Comparison of ENCODE assay signal across 20 cellular contexts in genomic region chr1:60068393-60069045, GRCh38. TPM values are rescaled to one million over a fixed set of nuclear protein-coding genes. Genes with fewer than 3 reads are reported as not detected.
DNase-seq lines count a peak whose midpoint lies in the region; ATAC-seq and TF ChIP-seq lines count a peak whose summit lies in the region.
"Had no signal": no experiment of that assay in that cellular context is flagged by ENCODE, and none has a peak within 500 bp of the region (broad histone marks: within the 10 kb centered on the region; RNA-seq: fewer than 3 reads in every experiment).

No MANE protein-coding gene starts in this region.

- peak overlapping the region; percentile 32 for H3K27ac ChIP-seq in SJSA1
- no peak overlapping the region for H3K27ac ChIP-seq in Peyer's patch
- H3K27ac ChIP-seq: tibial artery, VCaP had no signal

- H3K36me3 ChIP-seq in SJSA1 (no peaks in the 10 kb centered on the region), Peyer's patch (no peaks in the 10 kb centered on the region)
- H3K36me3 ChIP-seq: tibial artery had no signal

- peaks cover 22% of the 10 kb centered on the region for H3K4me1 ChIP-seq in SJSA1 (replicated peaks)
- H3K4me1 ChIP-seq in Peyer's patch, result no peaks in the 10 kb centered on the region

- no peak for TF ChIP-seq POLR2A in Peyer's patch (IDR thresholded peaks at IDR 0.05)

- H3K4me3 ChIP-seq in SJSA1 (no peak overlapping the region), epithelial cell of esophagus (ENCODE audit: low read length) (no peak overlapping the region), skeletal muscle cell (ENCODE audit: low read depth, low read length) (no peak overlapping the region), Peyer's patch (no peak overlapping the region)
- H3K4me3 ChIP-seq: lung, tibial artery had no signal

- H3K27me3 ChIP-seq in SJSA1 (replicated peaks) (no peaks in the 10 kb centered on the region), Peyer's patch (no peaks in the 10 kb centered on the region)
- H3K27me3 ChIP-seq: tibial artery had no signal

- peaks cover 20% of the 10 kb centered on the region for H3K27me3 Mint-ChIP-seq in activated T-cell treated with anti-CD3 and anti-CD28 coated beads, Interleukin-2, amount 50 U/mL, for 4 hours (ENCODE audit: low read depth)

- TF ChIP-seq CTCF in epithelial cell of esophagus (IDR thresholded peaks at IDR 0.05; ENCODE audit: insufficient read depth, low read depth, low read length, missing control alignments), result no peak
- no peak for TF ChIP-seq CTCF in Peyer's patch (IDR thresholded peaks at IDR 0.05)

- H3K9me3 Mint-ChIP-seq in activated T-cell treated with anti-CD3 and anti-CD28 coated beads, Interleukin-2, amount 50 U/mL, for 4 hours, result no peaks in the 10 kb centered on the region
- H3K9me3 Mint-ChIP-seq: activated CD4-positive, alpha-beta memory T cell treated with anti-CD3 and anti-CD28 coated beads, Interleukin-2, amount 10 ng/mL, durations not matched to agents 7 days and 5 days had no signal

- H3K4me1 Mint-ChIP-seq in activated T-cell treated with anti-CD3 and anti-CD28 coated beads, Interleukin-2, amount 50 U/mL, for 4 hours (ENCODE audit: low read depth), result no peaks in the 10 kb centered on the region
- H3K4me1 Mint-ChIP-seq: activated CD4-positive, alpha-beta memory T cell treated with anti-CD3 and anti-CD28 coated beads, Interleukin-2, amount 10 ng/mL, durations not matched to agents 7 days and 5 days; activated naive CD8-positive, alpha-beta T cell treated with anti-CD3 and anti-CD28 coated beads, Interleukin-2, amount 10 ng/mL, durations not matched to agents 7 days and 5 days; naive B cell had no signal

- ATAC-seq in activated T-cell treated with anti-CD3 and anti-CD28 coated beads, Interleukin-2, amount 50 U/mL, for 4 hours, result no peak

- DNase-seq in EH (ENCODE audit: low read depth) (peak; percentile 79), SJSA1 (ENCODE audit: low read depth in 1 of 2, low spot score in 2 of 2) (peak in 1 of 2 experiments; percentile 50), epithelial cell of esophagus (ENCODE audit: low read depth) (peak; percentile 4), skeletal muscle cell (ENCODE audit: low read depth) (peak; percentile 55), NCI-H1105 treated with DMSO at 0.1 percent for 48 hours (lab: John Stamatoyannopoulos, UW) (no peak), Peyer's patch (no peak), HuH-7.5 (ENCODE audit: low spot score) (no peak)
- DNase-seq in activated T-cell treated with anti-CD3 and anti-CD28 coated beads, Interleukin-2, amount 50 U/mL, for 4 hours, result no peak
- DNase-seq: activated CD4-positive, alpha-beta memory T cell treated with anti-CD3 and anti-CD28 coated beads, Interleukin-2, amount 10 ng/mL, durations not matched to agents 7 days and 5 days; activated naive CD8-positive, alpha-beta T cell treated with anti-CD3 and anti-CD28 coated beads, Interleukin-2, amount 10 ng/mL, durations not matched to agents 7 days and 5 days; HCEC 1CT; head of caudate nucleus; naive B cell; NCI-H1436 treated with DMSO at 0.1 percent for 48 hours; NCI-H345; RPMI8226; small intestine; tibial artery had no signal

- no peaks in the 10 kb centered on the region for H3K9me3 ChIP-seq in SJSA1 (replicated peaks)
- H3K9me3 ChIP-seq in Peyer's patch, result no peaks in the 10 kb centered on the region
- H3K9me3 ChIP-seq: tibial artery had no signal

- H3K36me3 Mint-ChIP-seq in activated T-cell treated with anti-CD3 and anti-CD28 coated beads, Interleukin-2, amount 50 U/mL, for 4 hours (ENCODE audit: insufficient read depth), result no peaks in the 10 kb centered on the region
- H3K36me3 Mint-ChIP-seq: activated naive CD8-positive, alpha-beta T cell treated with anti-CD3 and anti-CD28 coated beads, Interleukin-2, amount 10 ng/mL, durations not matched to agents 7 days and 5 days; naive B cell had no signal

- H3K4me3 Mint-ChIP-seq in activated T-cell treated with anti-CD3 and anti-CD28 coated beads, Interleukin-2, amount 50 U/mL, for 4 hours, result no peak overlapping the region
- H3K4me3 Mint-ChIP-seq: activated CD4-positive, alpha-beta memory T cell treated with anti-CD3 and anti-CD28 coated beads, Interleukin-2, amount 10 ng/mL, durations not matched to agents 7 days and 5 days; activated naive CD8-positive, alpha-beta T cell treated with anti-CD3 and anti-CD28 coated beads, Interleukin-2, amount 10 ng/mL, durations not matched to agents 7 days and 5 days; naive B cell had no signal

RNA-seq across cellular contexts. Expression of gene C1orf87, which starts 5.1 kb away (rescaled TPM):
- total RNA-seq in SJSA1 (2014; rRNA removed; shearing (Covaris generic)), result not detected in 2 replicates
- not detected for total RNA-seq in activated T-cell treated with anti-CD3 and anti-CD28 coated beads, Interleukin-2, amount 50 U/mL, for 4 hours
- total RNA-seq in Peyer's patch, result not detected
- total RNA-seq: activated CD4-positive, alpha-beta memory T cell treated with anti-CD3 and anti-CD28 coated beads, Interleukin-2, amount 10 ng/mL, durations not matched to agents 7 days and 5 days; activated naive CD8-positive, alpha-beta T cell treated with anti-CD3 and anti-CD28 coated beads, Interleukin-2, amount 10 ng/mL, durations not matched to agents 7 days and 5 days had no signal

Comparison
In these comparisons a context has a peak if more than half of its experiments do, and no peak if none do; other contexts are left out.
1. DNase-seq: peak in EH (single experiment), epithelial cell of esophagus (single experiment) and skeletal muscle cell (single experiment); none in NCI-H1105 treated with DMSO at 0.1 percent for 48 hours (single experiment), activated T-cell treated with anti-CD3 and anti-CD28 coated beads, Interleukin-2, amount 50 U/mL, for 4 hours (single experiment), Peyer's patch (0 of 3) and HuH-7.5 (single experiment).